Comparison of ENCODE assay signal across 22 cellular contexts in the genomic region with DNA sequence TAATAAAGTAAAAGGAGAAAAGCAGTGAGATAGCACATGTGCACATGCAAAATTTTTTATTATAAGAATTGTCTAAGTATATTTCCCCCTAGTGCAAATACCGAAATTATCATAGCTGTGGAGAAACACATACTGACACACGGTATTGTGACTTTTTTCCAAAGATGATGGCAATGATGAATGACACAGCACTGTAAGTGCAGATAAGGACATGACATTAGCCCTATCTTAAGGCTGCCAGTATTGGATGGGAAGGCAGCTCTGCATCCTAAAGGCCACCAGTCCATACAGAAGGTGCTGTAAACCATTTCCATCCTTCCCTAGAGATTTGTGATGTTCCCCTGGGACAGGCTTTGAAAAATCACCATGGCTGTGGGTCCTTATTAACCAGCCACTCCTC. TPM values are rescaled to one million over a fixed set of nuclear protein-coding genes. Genes with fewer than 3 reads are reported as not detected.
"Had no signal": no experiment of that assay in that cellular context is flagged by ENCODE, and none has a peak within 500 bp of the region (broad histone marks: within the 10 kb centered on the region; RNA-seq: fewer than 3 reads in every experiment).

No MANE protein-coding gene starts in this region.

- ATAC-seq: left ventricle myocardium superior; naive thymus-derived CD4-positive, alpha-beta T cell; psoas muscle; stimulated activated naive B cell treated with anti-CD40 and anti-IgM and Interleukin-4, amounts not matched to agents 10 μg/mL and 1 μg/mL and 100 μg/mL, for 72 hours; stimulated activated naive CD8-positive, alpha-beta T cell treated with anti-CD3 and anti-CD28 coated beads, Interleukin-15, amount 100 ng/mL, for 72 hours had no signal

- H3K9me3 Mint-ChIP-seq: endodermal cell; stimulated activated naive B cell treated with anti-CD40 and anti-IgM and Interleukin-4, amounts not matched to agents 10 μg/mL and 1 μg/mL and 100 μg/mL, for 72 hours; stimulated activated naive CD8-positive, alpha-beta T cell treated with anti-CD3 and anti-CD28 coated beads, Interleukin-15, amount 100 ng/mL, for 72 hours had no signal

- DNase-seq: effector CD4-positive, alpha-beta T cell; endodermal cell; foreskin melanocyte; head of caudate nucleus; left colon; left ventricle myocardium superior; naive thymus-derived CD4-positive, alpha-beta T cell; psoas muscle; retina; sigmoid colon; stimulated activated CD4-positive, alpha-beta T cell treated with anti-CD3 and anti-CD28 coated beads, Interleukin-2, amount 100 ng/mL, for 24 hours; stimulated activated CD4-positive, alpha-beta T cell treated with anti-CD3 and anti-CD28 coated beads, Interleukin-4, amount 100 ng/mL, for 4 hours; stimulated activated naive B cell treated with anti-CD40 and anti-IgM and Interleukin-4, amounts not matched to agents 10 μg/mL and 1 μg/mL and 100 μg/mL, for 72 hours; stimulated activated naive CD8-positive, alpha-beta T cell treated with anti-CD3 and anti-CD28 coated beads, Interleukin-15, amount 100 ng/mL, for 72 hours; trophoblast cell had no signal

- H3K4me3 Mint-ChIP-seq: endodermal cell; stimulated activated naive B cell treated with anti-CD40 and anti-IgM and Interleukin-4, amounts not matched to agents 10 μg/mL and 1 μg/mL and 100 μg/mL, for 72 hours; stimulated activated naive CD8-positive, alpha-beta T cell treated with anti-CD3 and anti-CD28 coated beads, Interleukin-15, amount 100 ng/mL, for 72 hours had no signal

- H3K27me3 Mint-ChIP-seq: stimulated activated naive CD8-positive, alpha-beta T cell treated with anti-CD3 and anti-CD28 coated beads, Interleukin-15, amount 100 ng/mL, for 72 hours had no signal

- H3K4me1 Mint-ChIP-seq: endodermal cell; naive thymus-derived CD4-positive, alpha-beta T cell; stimulated activated naive CD8-positive, alpha-beta T cell treated with anti-CD3 and anti-CD28 coated beads, Interleukin-15, amount 100 ng/mL, for 72 hours had no signal

- H3K27ac ChIP-seq: coronary artery, neutrophil, psoas muscle, sigmoid colon, skin epidermis had no signal

- FAIRE-seq: endothelial cell of umbilical vein had no signal

- H3K27ac Mint-ChIP-seq: endodermal cell; naive thymus-derived CD4-positive, alpha-beta T cell; stimulated activated naive B cell treated with anti-CD40 and anti-IgM and Interleukin-4, amounts not matched to agents 10 μg/mL and 1 μg/mL and 100 μg/mL, for 72 hours; stimulated activated naive CD8-positive, alpha-beta T cell treated with anti-CD3 and anti-CD28 coated beads, Interleukin-15, amount 100 ng/mL, for 72 hours had no signal

- H3K36me3 Mint-ChIP-seq: naive thymus-derived CD4-positive, alpha-beta T cell; stimulated activated naive B cell treated with anti-CD40 and anti-IgM and Interleukin-4, amounts not matched to agents 10 μg/mL and 1 μg/mL and 100 μg/mL, for 72 hours had no signal

RNA-seq across cellular contexts. Expression of gene FGF9, which starts 55.4 kb away (rescaled TPM):
- total RNA-seq: dermis microvascular lymphatic vessel endothelial cell, endothelial cell of umbilical vein, lung microvascular endothelial cell, osteoblast had no signal
- polyA plus RNA-seq: endothelial cell of umbilical vein had no signal
